Comparison of ENCODE assay signal across 1 cellular context in the genomic region with DNA sequence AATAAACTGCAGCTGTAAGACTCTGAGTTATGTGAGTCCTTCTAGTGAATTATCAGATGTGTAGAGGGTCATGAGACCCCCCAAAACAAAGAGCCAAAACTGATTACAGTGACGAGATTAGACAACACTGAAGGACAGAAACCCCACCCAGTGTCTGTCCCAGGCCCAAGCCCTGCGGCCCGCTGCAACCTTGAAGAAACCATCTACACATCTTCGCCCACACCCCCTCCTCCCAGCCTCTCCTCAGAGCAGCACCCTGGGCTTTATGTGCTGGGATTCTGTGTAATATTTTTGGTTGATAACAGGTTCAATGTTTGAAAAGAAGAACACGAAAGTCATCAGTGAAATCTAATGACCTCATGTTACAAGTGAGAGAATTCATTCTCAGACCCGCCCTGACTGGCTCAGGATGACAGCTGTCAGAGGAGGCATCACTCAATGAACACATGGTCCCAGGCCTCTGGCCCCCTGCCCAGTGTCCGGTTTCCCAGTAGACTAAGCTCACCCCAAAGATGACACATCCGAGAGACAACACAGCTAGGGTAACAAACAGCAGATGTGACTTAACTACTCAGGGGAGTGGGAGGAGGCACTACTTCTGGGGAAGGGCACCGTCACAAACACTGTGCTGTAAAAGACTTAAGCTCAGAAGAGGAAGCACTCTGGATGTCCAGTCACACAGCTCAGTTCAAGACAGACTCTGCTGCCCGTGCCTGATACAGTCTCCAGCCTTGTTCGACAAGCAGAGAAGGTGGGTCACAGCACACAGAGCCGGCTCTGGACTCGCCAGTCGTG.
TF ChIP-seq lines count a peak whose summit lies in the region.

No MANE protein-coding gene starts in this region.

TF ChIP-seq in HepG2, 621 proteins besides CTCF, POLR2A, EP300 and RAD21:
- TF ChIP-seq RAD51 (IDR thresholded peaks at IDR 0.05; ENCODE audit: borderline replicate concordance) (no peak), GABPA (IDR thresholded peaks at IDR 0.05; ENCODE audit: low read depth, low read length) (no peak), GABPA (CRISPR knock-in tag; IDR thresholded peaks at IDR 0.05; ENCODE audit: low read depth) (no peak), ZNF282 (IDR thresholded peaks at IDR 0.05; ENCODE audit: partially characterized antibody) (no peak), PPARG (CRISPR knock-in tag; conservative IDR thresholded peaks at IDR 0.05) (no peak)
- TF ChIP-seq, protein P1, sequence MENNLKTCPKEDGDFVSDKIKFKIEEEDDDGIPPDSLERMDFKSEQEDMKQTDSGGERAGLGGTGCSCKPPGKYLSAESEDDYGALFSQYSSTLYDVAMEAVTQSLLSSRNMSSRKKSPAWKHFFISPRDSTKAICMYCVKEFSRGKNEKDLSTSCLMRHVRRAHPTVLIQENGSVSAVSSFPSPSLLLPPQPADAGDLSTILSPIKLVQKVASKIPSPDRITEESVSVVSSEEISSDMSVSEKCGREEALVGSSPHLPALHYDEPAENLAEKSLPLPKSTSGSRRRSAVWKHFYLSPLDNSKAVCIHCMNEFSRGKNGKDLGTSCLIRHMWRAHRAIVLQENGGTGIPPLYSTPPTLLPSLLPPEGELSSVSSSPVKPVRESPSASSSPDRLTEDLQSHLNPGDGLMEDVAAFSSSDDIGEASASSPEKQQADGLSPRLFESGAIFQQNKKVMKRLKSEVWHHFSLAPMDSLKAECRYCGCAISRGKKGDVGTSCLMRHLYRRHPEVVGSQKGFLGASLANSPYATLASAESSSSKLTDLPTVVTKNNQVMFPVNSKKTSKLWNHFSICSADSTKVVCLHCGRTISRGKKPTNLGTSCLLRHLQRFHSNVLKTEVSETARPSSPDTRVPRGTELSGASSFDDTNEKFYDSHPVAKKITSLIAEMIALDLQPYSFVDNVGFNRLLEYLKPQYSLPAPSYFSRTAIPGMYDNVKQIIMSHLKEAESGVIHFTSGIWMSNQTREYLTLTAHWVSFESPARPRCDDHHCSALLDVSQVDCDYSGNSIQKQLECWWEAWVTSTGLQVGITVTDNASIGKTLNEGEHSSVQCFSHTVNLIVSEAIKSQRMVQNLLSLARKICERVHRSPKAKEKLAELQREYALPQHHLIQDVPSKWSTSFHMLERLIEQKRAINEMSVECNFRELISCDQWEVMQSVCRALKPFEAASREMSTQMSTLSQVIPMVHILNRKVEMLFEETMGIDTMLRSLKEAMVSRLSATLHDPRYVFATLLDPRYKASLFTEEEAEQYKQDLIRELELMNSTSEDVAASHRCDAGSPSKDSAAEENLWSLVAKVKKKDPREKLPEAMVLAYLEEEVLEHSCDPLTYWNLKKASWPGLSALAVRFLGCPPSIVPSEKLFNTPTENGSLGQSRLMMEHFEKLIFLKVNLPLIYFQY (CRISPR knock-in tag; IDR thresholded peaks at IDR 0.05; ENCODE audit: borderline replicate concordance): no peak
TF ChIP-seq in HepG2: peak in this region for 0.
